6 cellular contexts compared by ENCODE assay signal in genomic region chr16:60478810-60479209, GRCh38.
"Had no signal": no experiment of that assay in that cellular context is flagged by ENCODE, and none has a peak within 500 bp of the region (broad histone marks: within the 10 kb centered on the region; RNA-seq: fewer than 3 reads in every experiment).

No MANE protein-coding gene starts in this region.

- H3K4me3 Mint-ChIP-seq: IgD-negative memory B cell had no signal

- ATAC-seq: K562 had no signal

- FAIRE-seq: HTR-8/SVneo, K562 had no signal

- DNase-seq: IMR-90, KBM-7 had no signal

- H3K27ac Mint-ChIP-seq: IgD-negative memory B cell had no signal

- H3K27me3 Mint-ChIP-seq: IgD-negative memory B cell had no signal

- H3K4me3 ChIP-seq: K562 had no signal

- H3K27ac ChIP-seq: HL-60 had no signal

- H3K4me1 Mint-ChIP-seq: IgD-negative memory B cell had no signal

- H3K36me3 Mint-ChIP-seq: IgD-negative memory B cell had no signal
